Comparison of ENCODE assay signal across 13 cellular contexts in genomic region chr2:9539530-9539929, GRCh38. TPM values are rescaled to one million over a fixed set of nuclear protein-coding genes. Genes with fewer than 3 reads are reported as not detected.
A peak's percentile ranks its signal among the peaks of the same experiment; 100 is the strongest.
DNase-seq lines count a peak whose midpoint lies in the region; ATAC-seq, FAIRE-seq and TF ChIP-seq lines count a peak whose summit lies in the region.
"Had no signal": no experiment of that assay in that cellular context is flagged by ENCODE, and none has a peak within 500 bp of the region (broad histone marks: within the 10 kb centered on the region; RNA-seq: fewer than 3 reads in every experiment).

No MANE protein-coding gene starts in this region.

- 98% methylated on average over 5 of the region's 5 CpGs for WGBS in GM12878 (ENCODE audit: insufficient coverage, insufficient replicate concordance, low lambda C conversion rate, missing lambda C conversion rate)
- 86% methylated on average over 5 of the region's 5 CpGs for WGBS in HepG2 (ENCODE audit: low lambda C conversion rate)

- SMC1A ChIA-PET in GM12878 (lab: Charles Lee; ENCODE audit: uncharacterized antibody, unreplicated experiment) = interaction anchor here (1.0 to 10.6 kb wide), 8 partner anchors 9 to 116 kb away, joined by 3 to 152 read pairs (median 5); partner anchors contain the start of gene ADAM17

- ATAC-seq in GM12878 (peak; percentile 64), HepG2 (no peak), HG03378 (IDR thresholded peaks at IDR 0.05; ENCODE audit: unreplicated experiment) (no peak), T-cell (replicated peaks in 1 of 4) (no peak)

- TF ChIP-seq RAD21 in GM12878 (IDR thresholded peaks at IDR 0.05; ENCODE audit: insufficient read depth, low read depth, low read length) (no peak), HepG2 (CRISPR knock-in tag; IDR thresholded peaks at IDR 0.05) (no peak)

- no peak overlapping the region for H2AFZ ChIP-seq in Karpas-422 (ENCODE audit: low read length)
- no peak overlapping the region for H2AFZ ChIP-seq in GM12878 (ENCODE audit: control insufficient read depth, low read depth, low read length)
- no peak overlapping the region for H2AFZ ChIP-seq in HepG2 (ENCODE audit: low read length)

- DNase-seq in Karpas-422 = peak; percentile 58
- DNase-seq in GM12878 (ENCODE audit: low read depth, low spot score) = no peak
- DNase-seq in HepG2 (ENCODE audit: low spot score) = no peak
- peak; percentile 26 for DNase-seq in stromal cell of bone marrow (ENCODE audit: low read depth)
- no peak for DNase-seq in GM19240 (ENCODE audit: insufficient read length, low spot score)
- no peak for DNase-seq in occipital lobe (lab: John Stamatoyannopoulos, UW)
- DNase-seq in T-cell = no peak
- DNase-seq: activated CD4-positive, alpha-beta T cell treated with anti-CD3 and anti-CD28 coated beads for 4 hours; activated effector memory CD4-positive, alpha-beta T cell treated with anti-CD3 and anti-CD28 coated beads, Interleukin-2, amount 50 U/mL, for 16 hours; DMS153; SHP77 treated with DMSO at 0.1 percent for 48 hours; stimulated activated CD4-positive, alpha-beta T cell treated with anti-CD3 and anti-CD28 coated beads, Interleukin-15, amount 100 ng/mL, for 24 hours had no signal

- peak overlapping the region; percentile 76 for H3K27ac ChIP-seq in Karpas-422 (ENCODE audit: low read length)
- peak overlapping the region; percentile 61 for H3K27ac ChIP-seq in GM12878 (ENCODE audit: control insufficient read depth, insufficient read depth)
- no peak overlapping the region for H3K27ac ChIP-seq in HepG2 (ENCODE audit: extremely low read length, insufficient read depth, low read length)

- TF ChIP-seq POLR2A in GM12878 (IDR thresholded peaks at IDR 0.05; ENCODE audit: low read depth, low read length) = no peak
- no peak for TF ChIP-seq POLR2A in HepG2 (IDR thresholded peaks at IDR 0.05; ENCODE audit: insufficient read depth in 1 of 2, low read depth in 2 of 2, low read length in 2 of 2)

- in situ Hi-C loops in GM12878 (cut with MboI) = no loop called here
- in situ Hi-C loops in HepG2 (cut with HindIII; ENCODE audit: extremely low pct_ligation_motif_present, low pct_unique_long_range_greater_than_20kb) = no loop called here

- H3K9ac ChIP-seq in Karpas-422 (ENCODE audit: low read length) (no peak overlapping the region), GM12878 (ENCODE audit: control insufficient read depth, insufficient read depth, low read length) (no peak overlapping the region), HepG2 (ENCODE audit: insufficient read depth, low read depth, low read length) (no peak overlapping the region)

- no peaks in the 10 kb centered on the region for H3K27me3 Mint-ChIP-seq in T-cell

- no peaks in the 10 kb centered on the region for H3K9me3 Mint-ChIP-seq in T-cell

- no peaks in the 10 kb centered on the region for H3K9me2 ChIP-seq in Karpas-422 (replicated peaks; ENCODE audit: insufficient read depth, low read length)

- H3K27me3 ChIP-seq in Karpas-422 (ENCODE audit: low read length) (no peaks in the 10 kb centered on the region), GM12878 (replicated peaks in 1 of 2; ENCODE audit: control insufficient read depth in 2 of 2, insufficient read depth in 2 of 2, low read length in 1 of 2) (no peaks in the 10 kb centered on the region), HepG2 (ENCODE audit: control insufficient read depth in 1 of 2, insufficient read depth in 2 of 2, low read length in 2 of 2) (no peaks in the 10 kb centered on the region)

- H3K4me1 ChIP-seq in Karpas-422 (ENCODE audit: low read length) = peaks cover 63% of the 10 kb centered on the region
- peaks cover 34% of the 10 kb centered on the region for H3K4me1 ChIP-seq in GM12878 (ENCODE audit: control insufficient read depth, insufficient read depth, low read length)
- H3K4me1 ChIP-seq in HepG2 (ENCODE audit: insufficient read depth, low read length) = peaks cover 17% of the 10 kb centered on the region

- H3K36me3 ChIP-seq in Karpas-422 (ENCODE audit: insufficient read depth, low read length) = peaks cover 46% of the 10 kb centered on the region
- no peaks in the 10 kb centered on the region for H3K36me3 ChIP-seq in GM12878 (ENCODE audit: control insufficient read depth in 2 of 2, insufficient read depth in 2 of 2, low read length in 1 of 2)
- peaks cover 1 to 17% of the 10 kb centered on the region in 2 experiments; a peak in 3 of 5 replicates for H3K36me3 ChIP-seq in HepG2 (replicated peaks in 1 of 2; ENCODE audit: control insufficient read depth in 1 of 2, insufficient read depth in 2 of 2, low read length in 2 of 2)

- CTCF ChIA-PET in GM12878 (lab: Yijun Ruan, JAX) = interaction anchor here (0.8 to 3.2 kb wide), 5 partner anchors 9 to 398 kb away, joined by 3 to 27 read pairs (median 5); partner anchors contain the start of gene ADAM17
- CTCF ChIA-PET in HepG2 (lab: Yijun Ruan, JAX; ENCODE audit: low intra/inter-chr PET ratio, low total read pairs) = no interaction called here
- CTCF ChIA-PET in T-cell (lab: Charles Lee) = interaction anchor here in 1 of 2 donors (0.9 kb wide), 1 partner anchor 16 kb away, joined by 3 read pairs; the partner anchor contains the start of gene ADAM17

- peaks cover 14 to 41% (median 38%) of the 10 kb centered on the region in 3 donors for H3K4me1 Mint-ChIP-seq in T-cell

- RAD21 ChIA-PET in GM12878 (lab: Charles Lee; ENCODE audit: unreplicated experiment) = interaction anchor here (0.7 to 7.2 kb wide), 6 partner anchors 10 to 118 kb away, joined by 3 to 54 read pairs (median 4); partner anchors contain the start of genes ADAM17 and YWHAQ

- BruUV-seq in GM12878 (replicated peaks; lab: Mats Ljungman, UMichigan) = no TSS peak
- no TSS peak for BruUV-seq in HepG2 (replicated peaks; lab: Mats Ljungman, UMichigan)

- TF ChIP-seq CTCF in GM12878 (IDR thresholded peaks at IDR 0.05 in 2 of 3, conservative IDR thresholded peaks at IDR 0.05 in 1 of 3; ENCODE audit: control insufficient read depth in 2 of 3, extremely low read depth in 1 of 3, insufficient read depth in 1 of 3, low read depth in 3 of 3, low read length in 3 of 3) (no peak), HepG2 (CRISPR knock-in tag; IDR thresholded peaks at IDR 0.05) (no peak)

- H3K4me2 ChIP-seq in Karpas-422 (ENCODE audit: low read depth, low read length, poor library complexity, severe bottlenecking) = peak overlapping the region; percentile 37
- H3K4me2 ChIP-seq in GM12878 (ENCODE audit: control insufficient read depth, insufficient read depth) = peak overlapping the region; percentile 26
- H3K4me2 ChIP-seq in HepG2 (ENCODE audit: low read depth, low read length) = no peak overlapping the region

- FAIRE-seq in GM12878 (lab: Jason Lieb, UNC) (no peak), HepG2 (lab: Jason Lieb, UNC) (no peak)

- intact Hi-C loops in GM12878 (cut with micrococcal nuclease; ENCODE audit: unreplicated experiment) (loop anchor here (2.0 kb wide), 1 partner anchor 15 kb away; the partner anchor contains the start of gene ADAM17), HepG2 (cut with micrococcal nuclease; ENCODE audit: unreplicated experiment) (loop anchor here (5.0 kb wide), 1 partner anchor 47 kb away; no protein-coding TSS in a partner anchor)

- POLR2A ChIA-PET in GM12878 (lab: Charles Lee) (interaction anchor here (0.7 to 6.9 kb wide), 5 partner anchors 9 to 869 kb away, joined by 3 to 64 read pairs (median 9); partner anchors contain the start of genes ADAM17, IAH1 and YWHAQ), HepG2 (lab: Yijun Ruan, JAX) (interaction anchor here (2.0 kb wide), 1 partner anchor 16 kb away, joined by 10 read pairs; the partner anchor contains the start of gene ADAM17), T-cell (lab: Charles Lee) (no interaction called here)

- TF ChIP-seq EP300 in GM12878 (IDR thresholded peaks at IDR 0.05; ENCODE audit: borderline replicate concordance in 1 of 2, control insufficient read depth in 1 of 2, low read depth in 2 of 2, low read length in 2 of 2) (no peak), HepG2 (IDR thresholded peaks at IDR 0.05; ENCODE audit: low read depth in 2 of 2, low read length in 2 of 2) (no peak), HepG2 (CRISPR knock-in tag; IDR thresholded peaks at IDR 0.05; ENCODE audit: borderline replicate concordance) (no peak)

- H4K20me1 ChIP-seq in Karpas-422 (ENCODE audit: insufficient read depth, low read depth, low read length) (no peaks in the 10 kb centered on the region), GM12878 (ENCODE audit: control insufficient read depth, insufficient read depth) (no peaks in the 10 kb centered on the region), HepG2 (ENCODE audit: insufficient read depth, low read length) (no peaks in the 10 kb centered on the region)

- no peak overlapping the region for H3K4me3 Mint-ChIP-seq in T-cell

- H3K36me3 Mint-ChIP-seq in T-cell = peaks cover 29% of the 10 kb centered on the region

- H3K79me2 ChIP-seq in Karpas-422 (ENCODE audit: low read length) (peaks cover 91% of the 10 kb centered on the region), GM12878 (ENCODE audit: control insufficient read depth, insufficient read depth, low read length) (peaks cover 40% of the 10 kb centered on the region), HepG2 (ENCODE audit: insufficient read depth, low read length) (peaks cover 11% of the 10 kb centered on the region)

- H3K9me3 ChIP-seq in Karpas-422 (ENCODE audit: low read length) (no peaks in the 10 kb centered on the region), GM12878 (replicated peaks; ENCODE audit: control insufficient read depth, insufficient read depth, low read length) (no peaks in the 10 kb centered on the region), HepG2 (ENCODE audit: low read length) (no peaks in the 10 kb centered on the region)

- H3K4me3 ChIP-seq in Karpas-422 (ENCODE audit: low read length) = peak overlapping the region; percentile 19; the same call in 1 of the 2 replicates
- peak overlapping the region; percentile 6; the same call in 1 of the 2 replicates for H3K4me3 ChIP-seq in GM12878
- H3K4me3 ChIP-seq in HepG2 (replicated peaks in 1 of 3; ENCODE audit: insufficient read depth in 1 of 3, low read depth in 2 of 3, low read length in 3 of 3) = no peak overlapping the region

- no peak overlapping the region for H3K27ac Mint-ChIP-seq in T-cell

RNA-seq across cellular contexts. Expression of gene ADAM17, which starts 16.1 kb away (rescaled TPM):
- total RNA-seq in Karpas-422 (2014; rRNA removed; shearing (Covaris generic); ENCODE audit: low replicate concordance) = 36.6 and 39.8 TPM in 2 replicates
- 102 and 104 TPM in 2 replicates for total RNA-seq in GM12878 (2013; cell fraction: nucleolus; rRNA removed)
- 17.3 and 17.7 TPM in 2 replicates for total RNA-seq in GM12878 (2014; rRNA removed)
- total RNA-seq in GM12878 (2014; rRNA removed; fragmentation: Illumina TruSeq; extraction: Trizol) = 18.5 and 19.2 TPM in 2 replicates
- total RNA-seq in GM12878 (2021) = 16.4 and 18.9 TPM in 2 replicates
- 13.1 TPM for polyA plus RNA-seq in GM12878 (2011; ENCODE audit: low read depth)
- polyA plus RNA-seq in GM12878 (2011; rRNA removed) = 8.1 and 9.9 TPM in 2 replicates
- 4.2 and 4.3 TPM in 2 replicates for polyA plus RNA-seq in GM12878 (2011; cell fraction: cytosol; rRNA removed)
- polyA plus RNA-seq in GM12878 (2011; cell fraction: nucleus; rRNA removed) = 11.5 and 11.9 TPM in 2 replicates
- polyA plus RNA-seq in GM12878 (2012) = 12.2 and 14.0 TPM in 2 replicates
- polyA plus RNA-seq in GM12878 (2014; fragmentation: Illumina TruSeq; extraction: Trizol) = 12.0 and 13.3 TPM in 2 replicates
- 1 to 10 TPM; 2.3 to 3.4 TPM for polyA plus RNA-seq in GM12878 (2014; fragmentation: Nextera tagmentation; extraction: Ambion mirVana)
- 9.4 and 10.1 TPM in 2 replicates for polyA plus RNA-seq in GM12878 (2014; rRNA removed)
- 10 to 100 TPM; 14.9 to 15.9 TPM for polyA plus RNA-seq in GM12878 (2016; fragmentation: Nextera tagmentation; extraction: Ambion mirVana)
- polyA minus RNA-seq in GM12878 (2011; rRNA and poly(A)+ RNA removed) = 20.0 and 21.9 TPM in 2 replicates
- 4.8 and 7.0 TPM in 2 replicates for polyA minus RNA-seq in GM12878 (2011; cell fraction: cytosol; rRNA and poly(A)+ RNA removed)
- polyA minus RNA-seq in GM12878 (2011; cell fraction: nucleus; rRNA and poly(A)+ RNA removed) = 12.8 and 24.0 TPM in 2 replicates
- total RNA-seq in HepG2 (2016; rRNA removed; fragmentation: Illumina TruSeq; extraction: Trizol) = 18.5 and 33.4 TPM in 2 replicates
- 10.8 TPM in 2 replicates for total RNA-seq in HepG2 (2016; cell fraction: cytosol; rRNA removed; fragmentation: Illumina TruSeq; extraction: Trizol; ENCODE audit: low read depth)
- 17.9 and 33.4 TPM in 2 replicates for total RNA-seq in HepG2 (2016; cell fraction: insoluble cytoplasmic fraction; rRNA removed; fragmentation: Illumina TruSeq; extraction: Trizol)
- 9.7 and 11.1 TPM in 2 replicates for total RNA-seq in HepG2 (2016; cell fraction: membrane; rRNA removed; fragmentation: Illumina TruSeq; extraction: Trizol)
- 38.0 and 48.8 TPM in 2 replicates for total RNA-seq in HepG2 (2016; cell fraction: nucleus; rRNA removed; fragmentation: Illumina TruSeq; extraction: Trizol)
- 6.5 and 8.3 TPM in 2 replicates for polyA plus RNA-seq in HepG2 (2011; rRNA removed)
- 5.1 and 5.6 TPM in 2 replicates for polyA plus RNA-seq in HepG2 (2011; cell fraction: cytosol; rRNA removed)
- 8.8 and 9.4 TPM in 2 replicates for polyA plus RNA-seq in HepG2 (2011; cell fraction: nucleus; rRNA removed)
- polyA plus RNA-seq in HepG2 (2012) = 17.9 and 24.2 TPM in 2 replicates
- 0.97 and 1.1 TPM in 2 replicates for polyA plus RNA-seq in HepG2 (2016; cell fraction: cytosol; fragmentation: Illumina TruSeq; extraction: Trizol; ENCODE audit: low read depth)
- 9.7 and 10.5 TPM in 2 replicates for polyA plus RNA-seq in HepG2 (2016; cell fraction: insoluble cytoplasmic fraction; fragmentation: Illumina TruSeq; extraction: Trizol; ENCODE audit: low read depth)
- polyA plus RNA-seq in HepG2 (2016; cell fraction: membrane; fragmentation: Illumina TruSeq; extraction: Trizol; ENCODE audit: low read depth) = 2.6 and 3.0 TPM in 2 replicates
- 34.9 and 37.9 TPM in 2 replicates for polyA plus RNA-seq in HepG2 (2016; cell fraction: nucleus; fragmentation: Illumina TruSeq; extraction: Trizol; ENCODE audit: insufficient read depth, low read depth)
- 12.1 and 17.0 TPM in 2 replicates for polyA minus RNA-seq in HepG2 (2011; rRNA and poly(A)+ RNA removed; ENCODE audit: low replicate concordance)
- polyA minus RNA-seq in HepG2 (2011; cell fraction: cytosol; rRNA and poly(A)+ RNA removed) = 6.2 and 8.7 TPM in 2 replicates
- polyA minus RNA-seq in HepG2 (2011; cell fraction: nucleus; rRNA and poly(A)+ RNA removed) = 31.7 and 39.2 TPM in 2 replicates
- total RNA-seq in occipital lobe = 31.2 TPM
- 10 to 100 TPM; 26.5 to 34.5 (median 29.5) TPM for total RNA-seq in T-cell

Comparison
In these comparisons a context has a peak if more than half of its experiments do, and no peak if none do; other contexts are left out.
1. DNase-seq: peak in Karpas-422 (single experiment) and stromal cell of bone marrow (single experiment); none in GM12878 (single experiment), HepG2 (single experiment), GM19240 (single experiment), occipital lobe (single experiment) and T-cell (0 of 34).
2. H3K4me3 ChIP-seq: peak in Karpas-422 (single experiment) and GM12878 (single experiment); none in HepG2 (0 of 3).
3. POLR2A ChIA-PET loops: an anchor here in GM12878 (0.7 to 6.9 kb wide) and HepG2 (2.0 kb wide); none called in T-cell.